In genomic region chr12:39831587-39832315, GRCh38 we compare ENCODE assay signal across 1 cellular context.
TF ChIP-seq lines count a peak whose summit lies in the region.

No MANE protein-coding gene starts in this region.

TF ChIP-seq in HepG2, 621 proteins besides CTCF, POLR2A, EP300 and RAD21 (continued from another document):
- TF ChIP-seq HOXA5 (CRISPR knock-in tag; IDR thresholded peaks at IDR 0.05) (no peak), ZNF282 (IDR thresholded peaks at IDR 0.05; ENCODE audit: partially characterized antibody) (no peak), NR3C1 (CRISPR knock-in tag; IDR thresholded peaks at IDR 0.05) (no peak), XRCC5 (optimal IDR thresholded peaks at IDR 0.05; ENCODE audit: low read length) (no peak), PRDM10 (CRISPR knock-in tag; IDR thresholded peaks at IDR 0.05; ENCODE audit: low read depth) (no peak), SOX13 (IDR thresholded peaks at IDR 0.05) (no peak), SOX13 (CRISPR knock-in tag; conservative IDR thresholded peaks at IDR 0.05 in 1 of 2, IDR thresholded peaks at IDR 0.05 in 1 of 2) (peak in 1 of 2 experiments; percentile 23; a peak in 1 of 4 replicates), ZNF564 (CRISPR knock-in tag; IDR thresholded peaks at IDR 0.05) (no peak), KDM6A (CRISPR knock-in tag; IDR thresholded peaks at IDR 0.05; ENCODE audit: low read depth) (no peak), SAP130 (CRISPR knock-in tag; IDR thresholded peaks at IDR 0.05; ENCODE audit: low read depth) (peak; percentile 57), THAP7 (CRISPR knock-in tag; IDR thresholded peaks at IDR 0.05) (no peak), NFAT5 (CRISPR knock-in tag; IDR thresholded peaks at IDR 0.05) (no peak), SOX5 (CRISPR knock-in tag; IDR thresholded peaks at IDR 0.05; ENCODE audit: borderline replicate concordance) (0 out of 2 replicates have a peak, but pooled peaks have one; percentile 20), ZNF34 (CRISPR knock-in tag; IDR thresholded peaks at IDR 0.05; ENCODE audit: borderline replicate concordance) (no peak), ZNF800 (CRISPR knock-in tag; IDR thresholded peaks at IDR 0.05) (no peak), ZNF468 (CRISPR knock-in tag; IDR thresholded peaks at IDR 0.05) (no peak), ZBTB42 (CRISPR knock-in tag; IDR thresholded peaks at IDR 0.05) (no peak), KMT2B (CRISPR knock-in tag; IDR thresholded peaks at IDR 0.05) (no peak)
